Comparison of ENCODE assay signal across 11 cellular contexts in genomic region chr6:156822747-156823206, GRCh38. TPM values are rescaled to one million over a fixed set of nuclear protein-coding genes. Genes with fewer than 3 reads are reported as not detected.
A peak's percentile ranks its signal among the peaks of the same experiment; 100 is the strongest.
DNase-seq lines count a peak whose midpoint lies in the region; ATAC-seq and TF ChIP-seq lines count a peak whose summit lies in the region.
"Had no signal": no experiment of that assay in that cellular context is flagged by ENCODE, and none has a peak within 500 bp of the region (broad histone marks: within the 10 kb centered on the region; RNA-seq: fewer than 3 reads in every experiment).

No MANE protein-coding gene starts in this region.

- DNase-seq in NCI-H2029 (lab: John Stamatoyannopoulos, UW), result peak; percentile 43
- peak; percentile 28 for DNase-seq in dermis blood vessel endothelial cell
- no peak for DNase-seq in naive thymus-derived CD8-positive, alpha-beta T cell
- no peak for DNase-seq in 8988T
- no peak for DNase-seq in stimulated activated CD8-positive, alpha-beta memory T cell treated with anti-CD3 and anti-CD28 coated beads, Interleukin-4, amount 100 ng/mL, for 48 hours
- no peak for DNase-seq in activated CD8-positive, alpha-beta memory T cell treated with anti-CD3 and anti-CD28 coated beads, Interleukin-2, amount 50 U/mL, for 48 hours
- DNase-seq: activated CD8-positive, alpha-beta memory T cell treated with anti-CD3 and anti-CD28 coated beads, Interleukin-2, amount 10 ng/mL, durations not matched to agents 7 days and 5 days; NCI-H187; PC-3 had no signal

- H3K27ac ChIP-seq in C4-2B, result peak overlapping the region; percentile 59

- H3K27me3 Mint-ChIP-seq in naive thymus-derived CD8-positive, alpha-beta T cell, result no peaks in the 10 kb centered on the region
- H3K27me3 Mint-ChIP-seq: activated CD8-positive, alpha-beta memory T cell treated with anti-CD3 and anti-CD28 coated beads, Interleukin-2, amount 10 ng/mL, durations not matched to agents 7 days and 5 days had no signal

- H3K4me3 Mint-ChIP-seq in naive thymus-derived CD8-positive, alpha-beta T cell, result peak overlapping the region in 5 of 10 donors; percentile 20 to 55 (median 40)
- H3K4me3 Mint-ChIP-seq: activated CD8-positive, alpha-beta memory T cell treated with anti-CD3 and anti-CD28 coated beads, Interleukin-2, amount 10 ng/mL, durations not matched to agents 7 days and 5 days had no signal

- H3K27ac Mint-ChIP-seq in naive thymus-derived CD8-positive, alpha-beta T cell, result peak overlapping the region in 6 of 10 donors; percentile 20 to 76 (median 46)
- H3K27ac Mint-ChIP-seq: activated CD8-positive, alpha-beta memory T cell treated with anti-CD3 and anti-CD28 coated beads, Interleukin-2, amount 10 ng/mL, durations not matched to agents 7 days and 5 days had no signal

- H3K36me3 Mint-ChIP-seq in naive thymus-derived CD8-positive, alpha-beta T cell, result peaks cover 0 to 14% (median 0%) of the 10 kb centered on the region in 3 donors
- H3K36me3 Mint-ChIP-seq: activated CD8-positive, alpha-beta memory T cell treated with anti-CD3 and anti-CD28 coated beads, Interleukin-2, amount 10 ng/mL, durations not matched to agents 7 days and 5 days had no signal

- H3K4me1 Mint-ChIP-seq in naive thymus-derived CD8-positive, alpha-beta T cell, result peaks cover 53 to 94% (median 88%) of the 10 kb centered on the region in 4 donors

- no peak for ATAC-seq in naive thymus-derived CD8-positive, alpha-beta T cell
- ATAC-seq in HG03432 (IDR thresholded peaks at IDR 0.05; ENCODE audit: unreplicated experiment), result no peak
- ATAC-seq: activated CD8-positive, alpha-beta memory T cell treated with anti-CD3 and anti-CD28 coated beads, Interleukin-2, amount 10 ng/mL, durations not matched to agents 7 days and 5 days; PC-3 had no signal

- no peaks in the 10 kb centered on the region for H3K9me3 Mint-ChIP-seq in naive thymus-derived CD8-positive, alpha-beta T cell

- POLR2A ChIA-PET in naive thymus-derived CD8-positive, alpha-beta T cell (lab: Charles Lee), result no interaction called here

- no peak for TF ChIP-seq CTCF in C4-2B (conservative IDR thresholded peaks at IDR 0.05)

RNA-seq across cellular contexts. Expression of gene ARID1B, which starts 45.6 kb away (rescaled TPM):
- total RNA-seq in dermis blood vessel endothelial cell, result 37.8 and 45.9 TPM in 2 replicates
- total RNA-seq in naive thymus-derived CD8-positive, alpha-beta T cell, result 100 to 1,000 TPM; 119 to 122 TPM
- 10 to 100 TPM in 2 of 3 donors, 1 to 10 TPM in 1; 9.0 to 18.6 (median 11.2) TPM for polyA plus RNA-seq in naive thymus-derived CD8-positive, alpha-beta T cell

Comparison
In these comparisons a context has a peak if more than half of its experiments do, and no peak if none do; other contexts are left out.
1. DNase-seq: peak in NCI-H2029 (single experiment) and dermis blood vessel endothelial cell (single experiment); none in naive thymus-derived CD8-positive, alpha-beta T cell (0 of 10), 8988T (single experiment), stimulated activated CD8-positive, alpha-beta memory T cell treated with anti-CD3 and anti-CD28 coated beads, Interleukin-4, amount 100 ng/mL, for 48 hours (single experiment) and activated CD8-positive, alpha-beta memory T cell treated with anti-CD3 and anti-CD28 coated beads, Interleukin-2, amount 50 U/mL, for 48 hours (single experiment).